In genomic region chr5:142511318-142511717, GRCh38 we compare ENCODE assay signal across 31 cellular contexts.
"Had no signal": no experiment of that assay in that cellular context is flagged by ENCODE, and none has a peak within 500 bp of the region (broad histone marks: within the 10 kb centered on the region; RNA-seq: fewer than 3 reads in every experiment).

No MANE protein-coding gene starts in this region.

- H3K27me3 Mint-ChIP-seq: activated CD4-positive, alpha-beta T cell treated with anti-CD3 and anti-CD28 coated beads for 36 hours; progenitor cell of endocrine pancreas had no signal

- H3K27ac Mint-ChIP-seq: activated B cell treated with CpG ODN at 0.5 μM for 24 hours; activated CD4-positive, alpha-beta T cell treated with anti-CD3 and anti-CD28 coated beads for 36 hours; activated naive CD4-positive, alpha-beta T cell treated with anti-CD3 and anti-CD28 coated beads, Interleukin-2, amount 50 U/mL, for 72 hours; activated T-cell treated with anti-CD3 and anti-CD28 coated beads, Interleukin-2, amount 50 U/mL, for 72 hours; effector memory CD8-positive, alpha-beta T cell; progenitor cell of endocrine pancreas; stimulated activated memory B cell treated with anti-CD40 and anti-IgM and Interleukin-4, amounts not matched to agents 10 μg/mL and 1 μg/mL and 100 μg/mL, for 72 hours; T-helper 2 cell treated with Interferon-gamma antibody and Interleukin-4, amounts not matched to agents 5 μg/mL and 100 μg/mL, for 36 hours had no signal

- H3K9me3 ChIP-seq: ascending aorta, gastrocnemius medialis, lower lobe of right lung, mucosa of descending colon, ovary, sigmoid colon, stomach, suprapubic skin had no signal

- H3K4me1 Mint-ChIP-seq: activated B cell treated with CpG ODN at 0.5 μM for 24 hours; stimulated activated memory B cell treated with anti-CD40 and anti-IgM and Interleukin-4, amounts not matched to agents 10 μg/mL and 1 μg/mL and 100 μg/mL, for 72 hours had no signal

- ATAC-seq: activated CD4-positive, alpha-beta T cell treated with anti-CD3 and anti-CD28 coated beads for 36 hours; activated naive CD4-positive, alpha-beta T cell treated with anti-CD3 and anti-CD28 coated beads, Interleukin-2, amount 50 U/mL, for 72 hours; activated T-cell treated with anti-CD3 and anti-CD28 coated beads, Interleukin-2, amount 50 U/mL, for 72 hours; effector memory CD8-positive, alpha-beta T cell; left colon; stimulated activated memory B cell treated with anti-CD40 and anti-IgM and Interleukin-4, amounts not matched to agents 10 μg/mL and 1 μg/mL and 100 μg/mL, for 72 hours had no signal

- H3K4me1 ChIP-seq: sigmoid colon had no signal

- H3K4me3 ChIP-seq: ascending aorta, gastrocnemius medialis, hepatocyte, lower lobe of right lung, mucosa of descending colon, ovary, sigmoid colon, stomach, suprapubic skin, tibial nerve had no signal

- DNase-seq: activated B cell treated with CpG ODN at 0.5 μM for 24 hours; activated CD4-positive, alpha-beta T cell treated with anti-CD3 and anti-CD28 coated beads for 36 hours; activated naive CD4-positive, alpha-beta T cell; activated T-cell treated with anti-CD3 and anti-CD28 coated beads for 4 hours; activated T-cell treated with anti-CD3 and anti-CD28 coated beads, Interleukin-2, amount 50 U/mL, for 72 hours; brain microvascular endothelial cell; cortex of kidney; effector memory CD8-positive, alpha-beta T cell; erythroblast; islet precursor cell; left colon; lower lobe of right lung; mucosa of descending colon; sigmoid colon; small intestine; stimulated activated CD4-positive, alpha-beta T cell treated with anti-CD3 and anti-CD28 coated beads, Interleukin-1b, Interleukin-23, amount 100 ng/mL, for 48 hours; stimulated activated CD4-positive, alpha-beta T cell treated with anti-CD3 and anti-CD28 coated beads, Interleukin-4, amount 100 ng/mL, for 4 hours; stimulated activated CD8-positive, alpha-beta memory T cell treated with anti-CD3 and anti-CD28 coated beads, Interleukin-4, amount 100 ng/mL, for 48 hours; stomach; T-helper 1 cell had no signal

- H3K9me3 Mint-ChIP-seq: T-helper 2 cell treated with Interferon-gamma antibody and Interleukin-4, amounts not matched to agents 5 μg/mL and 100 μg/mL, for 36 hours had no signal

- H3K36me3 ChIP-seq: ascending aorta, brain microvascular endothelial cell, gastrocnemius medialis, lower lobe of right lung, ovary, sigmoid colon, stomach, suprapubic skin, tibial nerve had no signal

- H3K27ac ChIP-seq: ascending aorta, brain microvascular endothelial cell, ovary, sigmoid colon, suprapubic skin had no signal

- H3K4me3 Mint-ChIP-seq: activated B cell treated with CpG ODN at 0.5 μM for 24 hours; activated CD4-positive, alpha-beta T cell treated with anti-CD3 and anti-CD28 coated beads for 36 hours; activated T-cell treated with anti-CD3 and anti-CD28 coated beads, Interleukin-2, amount 50 U/mL, for 72 hours; effector memory CD8-positive, alpha-beta T cell; nephron; stimulated activated memory B cell treated with anti-CD40 and anti-IgM and Interleukin-4, amounts not matched to agents 10 μg/mL and 1 μg/mL and 100 μg/mL, for 72 hours; T-helper 2 cell treated with Interferon-gamma antibody and Interleukin-4, amounts not matched to agents 5 μg/mL and 100 μg/mL, for 36 hours had no signal

- H3K27me3 ChIP-seq: ascending aorta, brain microvascular endothelial cell, gastrocnemius medialis, hepatocyte, ovary, sigmoid colon, stomach, suprapubic skin, tibial nerve had no signal
